ENCODE assay signal across 11 cellular contexts in the genomic region with DNA sequence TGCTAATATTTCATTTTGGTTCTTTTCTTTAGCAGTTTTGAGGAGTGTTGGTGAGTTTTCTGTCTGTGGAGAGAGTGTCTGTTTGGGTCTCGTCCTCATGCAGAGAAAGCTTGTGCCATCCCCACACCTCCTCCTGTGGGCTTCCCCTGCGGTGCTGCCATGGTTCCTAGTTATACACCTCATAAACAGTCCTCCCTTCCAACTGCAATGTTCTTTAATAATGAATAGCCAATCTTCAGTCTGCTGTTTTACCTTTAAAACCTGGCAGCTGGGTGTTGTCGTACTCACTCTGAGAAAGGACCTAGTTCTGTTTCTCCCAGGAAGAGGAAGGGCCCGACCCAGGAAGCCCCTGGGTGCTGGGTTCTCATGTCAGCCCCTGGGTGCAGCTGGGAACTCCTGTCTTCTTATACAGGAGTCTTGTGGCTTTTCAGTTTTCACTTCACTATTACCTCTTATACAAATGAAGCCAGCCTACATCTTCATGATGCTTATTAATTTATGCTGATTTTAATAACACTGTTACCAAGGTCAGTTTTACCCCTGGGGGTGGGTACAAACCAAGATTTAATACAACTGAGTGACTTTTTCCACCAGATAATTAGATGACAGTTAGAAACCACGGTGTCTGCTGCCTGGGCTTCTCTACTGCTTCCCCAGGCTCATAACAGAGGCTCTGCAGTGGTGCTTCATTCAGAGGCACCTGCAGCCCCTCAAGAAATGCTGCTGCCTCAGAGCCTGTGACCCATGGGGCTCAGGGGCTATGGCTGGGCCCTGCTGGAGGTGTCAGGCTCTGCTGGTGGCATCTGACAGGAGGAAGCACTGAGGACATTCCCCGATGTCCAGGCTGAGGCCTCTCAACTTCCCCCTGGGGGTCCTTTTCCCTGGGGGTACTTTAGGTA. TPM values are rescaled to one million over a fixed set of nuclear protein-coding genes. Genes with fewer than 3 reads are reported as not detected.
A peak's percentile ranks its signal among the peaks of the same experiment; 100 is the strongest.
DNase-seq lines count a peak whose midpoint lies in the region; ATAC-seq and TF ChIP-seq lines count a peak whose summit lies in the region.
"Had no signal": no experiment of that assay in that cellular context is flagged by ENCODE, and none has a peak within 500 bp of the region (broad histone marks: within the 10 kb centered on the region; RNA-seq: fewer than 3 reads in every experiment).

No MANE protein-coding gene starts in this region.

- no peak overlapping the region for H3K4me3 ChIP-seq in BLaER1
- H3K4me3 ChIP-seq in GM23248 = no peak overlapping the region

- H2AFZ ChIP-seq in GM23248 = no peak overlapping the region

- H3K36me3 ChIP-seq in BLaER1 (peaks cover 53% of the 10 kb centered on the region), GM23248 (ENCODE audit: low read depth) (0 out of 2 replicates have a peak, but pooled peaks cover 4% of the 10 kb centered on the region)

- no peaks in the 10 kb centered on the region for H3K9me2 ChIP-seq in GM23248 (ENCODE audit: insufficient read depth)

- in situ Hi-C loops in GM23248 (cut with MboI) = no loop called here

- no peak for DNase-seq in activated B cell treated with CpG ODN at 0.5 μM for 24 hours
- no peak for DNase-seq in anterior cingulate cortex (lab: John Stamatoyannopoulos, UW)
- no peak for DNase-seq in NCI-H524 (lab: John Stamatoyannopoulos, UW)
- DNase-seq in GM23248 = no peak
- no peak for DNase-seq in COR-L47 (lab: John Stamatoyannopoulos, UW)
- DNase-seq: NCI-H524 treated with DMSO at 0.1 percent for 48 hours, nephron progenitor cell had no signal

- H3K27ac Mint-ChIP-seq in activated B cell treated with CpG ODN at 0.5 μM for 24 hours = peak overlapping the region; percentile 54
- H3K27ac Mint-ChIP-seq: nephron progenitor cell had no signal

- peaks cover 34% of the 10 kb centered on the region for H3K4me1 Mint-ChIP-seq in activated B cell treated with CpG ODN at 0.5 μM for 24 hours
- H3K4me1 Mint-ChIP-seq: nephron progenitor cell had no signal

- WGBS in GM23248 (ENCODE audit: low coverage in 1 of 2, low lambda C conversion rate in 2 of 2, missing lambda C conversion rate in 2 of 2), 2 experiments = 87 to 98% methylated on average over 6 of the region's 6 CpGs

- no peaks in the 10 kb centered on the region for H3K27me3 ChIP-seq in BLaER1
- H3K27me3 ChIP-seq in GM23248 (replicated peaks; ENCODE audit: insufficient read depth) = no peaks in the 10 kb centered on the region

- H3K79me2 ChIP-seq in GM23248 (ENCODE audit: insufficient read depth) = no peaks in the 10 kb centered on the region

- peaks cover 42% of the 10 kb centered on the region for H3K36me3 Mint-ChIP-seq in activated B cell treated with CpG ODN at 0.5 μM for 24 hours (ENCODE audit: low read depth)

- H3K4me1 ChIP-seq in BLaER1 (peaks cover 56% of the 10 kb centered on the region), GM23248 (ENCODE audit: insufficient read depth) (no peaks in the 10 kb centered on the region)

- intact Hi-C loops in activated B cell treated with CpG ODN at 0.5 μM for 24 hours (cut with micrococcal nuclease) = no loop called here

- H4K20me1 ChIP-seq in BLaER1 (no peaks in the 10 kb centered on the region), GM23248 (ENCODE audit: insufficient read depth) (no peaks in the 10 kb centered on the region)

- POLR2A ChIA-PET in activated B cell treated with CpG ODN at 0.5 μM for 24 hours (lab: Charles Lee) = no interaction called here

- H3K9me3 ChIP-seq in BLaER1 = no peaks in the 10 kb centered on the region
- no peaks in the 10 kb centered on the region for H3K9me3 ChIP-seq in GM23248 (ENCODE audit: low read depth)

- H3K27ac ChIP-seq in BLaER1 = peak overlapping the region; percentile 16; the same call in 1 of the 2 replicates
- no peak overlapping the region for H3K27ac ChIP-seq in GM23248
- H3K27ac ChIP-seq: C4-2B had no signal

- H3K27me3 Mint-ChIP-seq in activated B cell treated with CpG ODN at 0.5 μM for 24 hours = no peaks in the 10 kb centered on the region

- H3K4me2 ChIP-seq in BLaER1 = peak overlapping the region; percentile 70
- H3K4me2 ChIP-seq in GM23248 (ENCODE audit: unreplicated experiment) = no peak overlapping the region

- H3K9me3 Mint-ChIP-seq in activated B cell treated with CpG ODN at 0.5 μM for 24 hours = no peaks in the 10 kb centered on the region
- H3K9me3 Mint-ChIP-seq: nephron progenitor cell had no signal

- H3K4me3 Mint-ChIP-seq in activated B cell treated with CpG ODN at 0.5 μM for 24 hours = no peak overlapping the region
- H3K4me3 Mint-ChIP-seq: nephron progenitor cell had no signal

- H3F3A ChIP-seq in GM23248 (ENCODE audit: insufficient read depth) = peaks cover 11% of the 10 kb centered on the region; the same call in 1 of the 2 replicates

- H3K9ac ChIP-seq in BLaER1 (peak overlapping the region; percentile 7; the same call in 1 of the 2 replicates), GM23248 (no peak overlapping the region)

- ATAC-seq in GM19025 (IDR thresholded peaks at IDR 0.05; ENCODE audit: low read depth, unreplicated experiment) = peak; percentile 61
- ATAC-seq in HG02759 (IDR thresholded peaks at IDR 0.05; ENCODE audit: unreplicated experiment) = peak; percentile 58
- ATAC-seq in activated B cell treated with CpG ODN at 0.5 μM for 24 hours (ENCODE audit: low read depth) = peak; percentile 75

- CTCF ChIA-PET in activated B cell treated with CpG ODN at 0.5 μM for 24 hours (lab: Charles Lee) = no interaction called here

- TF ChIP-seq CTCF in activated B cell treated with CpG ODN at 0.5 μM for 24 hours (IDR thresholded peaks at IDR 0.05) = no peak

RNA-seq across cellular contexts. Expression of a gene that starts 59.1 kb away (rescaled TPM):
- total RNA-seq in activated B cell treated with CpG ODN at 0.5 μM for 24 hours = 31.5 and 37.6 TPM in 2 replicates
- total RNA-seq in GM23248 (2014; rRNA removed; shearing (Covaris generic)) = 23.8 and 32.7 TPM in 2 replicates
- 38.2 and 42.0 TPM in 2 replicates for polyA plus RNA-seq in GM23248 (2016; fragmentation: Nextera tagmentation; extraction: Ambion mirVana)

RNA-seq across cellular contexts. Expression of a gene that starts 59.2 kb away (rescaled TPM):
- total RNA-seq in activated B cell treated with CpG ODN at 0.5 μM for 24 hours = 35.3 and 36.3 TPM in 2 replicates
- total RNA-seq in GM23248 (2014; rRNA removed; shearing (Covaris generic)) = 46.0 and 71.8 TPM in 2 replicates
- polyA plus RNA-seq in GM23248 (2016; fragmentation: Nextera tagmentation; extraction: Ambion mirVana) = 80.5 and 88.6 TPM in 2 replicates
